1 cellular context compared by ENCODE assay signal in the genomic region with DNA sequence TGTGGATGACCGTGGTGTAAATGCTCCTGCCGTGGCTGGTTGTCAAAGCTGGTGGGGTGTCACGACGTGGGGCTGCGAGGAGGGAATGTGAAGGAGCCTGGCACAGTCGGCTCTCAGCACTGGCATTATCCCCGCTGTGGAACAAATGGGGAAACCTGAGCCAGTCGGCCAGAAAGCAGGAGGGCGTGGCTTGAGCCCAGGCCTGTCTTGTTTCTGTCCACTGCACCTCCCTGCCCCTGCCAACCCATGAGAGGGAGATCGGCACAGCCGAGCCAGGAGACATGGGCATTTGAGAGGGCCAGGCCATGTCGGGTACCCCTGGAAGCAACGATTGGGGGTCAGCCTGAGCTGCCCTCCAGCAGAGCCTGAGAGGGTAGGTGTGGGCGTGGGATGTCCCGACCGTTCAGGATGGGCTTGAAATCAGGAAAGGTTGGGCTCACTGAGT.
TF ChIP-seq lines count a peak whose summit lies in the region.

No MANE protein-coding gene starts in this region.

TF ChIP-seq in Ishikawa, 13 proteins besides CTCF, POLR2A, EP300 and RAD21 (continued from another document):
- TF ChIP-seq TAF1 (IDR thresholded peaks at IDR 0.05; ENCODE audit: low read depth) (no peak), MAX (IDR thresholded peaks at IDR 0.05) (peak; percentile 95), NFIC (IDR thresholded peaks at IDR 0.05) (no peak), FOXM1 (IDR thresholded peaks at IDR 0.05; ENCODE audit: borderline replicate concordance, low read depth) (no peak)
